In genomic region chr4:128287871-128288688, GRCh38 we compare ENCODE assay signal across 8 cellular contexts. TPM values are rescaled to one million over a fixed set of nuclear protein-coding genes. Genes with fewer than 3 reads are reported as not detected.
A peak's percentile ranks its signal among the peaks of the same experiment; 100 is the strongest.
DNase-seq lines count a peak whose midpoint lies in the region; ATAC-seq and TF ChIP-seq lines count a peak whose summit lies in the region.

No MANE protein-coding gene starts in this region.

- no peaks in the 10 kb centered on the region for H3K36me3 Mint-ChIP-seq in natural killer cell treated with Interleukin-12 subunit alpha and Interleukin-12 subunit beta and Interleukin-15 and Interleukin-18, amount 100 ng/mL, for 72 hours

- H3K4me3 ChIP-seq in H7 (ENCODE audit: insufficient read depth, low read depth, low read length) (peak overlapping the region; percentile 92), Loucy (ENCODE audit: low read length, poor library complexity, severe bottlenecking) (peak overlapping the region; percentile 96), RWPE2 (ENCODE audit: severe bottlenecking) (peak overlapping the region; percentile 48), fibroblast of pulmonary artery (replicated peaks; ENCODE audit: low read depth, low read length) (peak overlapping the region; percentile 77)

- H3K27me3 ChIP-seq in H7 (ENCODE audit: control insufficient read depth, insufficient read depth, low read length) (no peaks in the 10 kb centered on the region), Loucy (ENCODE audit: insufficient read depth, low read length, poor library complexity, severe bottlenecking) (no peaks in the 10 kb centered on the region), RWPE2 (ENCODE audit: insufficient read depth, poor library complexity, severe bottlenecking) (no peaks in the 10 kb centered on the region)

- H3K4me1 ChIP-seq in Loucy (ENCODE audit: insufficient read depth, low read length, poor library complexity, severe bottlenecking), result peaks cover 40% of the 10 kb centered on the region
- H3K4me1 ChIP-seq in RWPE2 (ENCODE audit: insufficient read depth, poor library complexity, severe bottlenecking), result peaks cover 16% of the 10 kb centered on the region

- peaks cover 50% of the 10 kb centered on the region for H3K79me2 ChIP-seq in Loucy (ENCODE audit: insufficient read depth, low read length)

- H3F3A ChIP-seq in Loucy (ENCODE audit: low read depth), result 0 out of 2 replicates have a peak, but pooled peaks cover 2% of the 10 kb centered on the region

- peak overlapping the region; percentile 90 for H3K4me2 ChIP-seq in Loucy (ENCODE audit: low read depth, low read length, poor library complexity, severe bottlenecking)

- H3K4me3 Mint-ChIP-seq in natural killer cell treated with Interleukin-12 subunit alpha and Interleukin-12 subunit beta and Interleukin-15 and Interleukin-18, amount 100 ng/mL, for 72 hours, result peak overlapping the region; percentile 91

- no peaks in the 10 kb centered on the region for H3K9me2 ChIP-seq in Loucy (replicated peaks; ENCODE audit: low read depth, low read length)

- peaks cover 33% of the 10 kb centered on the region for H4K20me1 ChIP-seq in Loucy (ENCODE audit: insufficient read depth, low read length, poor library complexity, severe bottlenecking)

- no peaks in the 10 kb centered on the region for H3K9me3 Mint-ChIP-seq in natural killer cell treated with Interleukin-12 subunit alpha and Interleukin-12 subunit beta and Interleukin-15 and Interleukin-18, amount 100 ng/mL, for 72 hours

- peak overlapping the region; percentile 100 for H3K9ac ChIP-seq in Loucy (ENCODE audit: low read depth, low read length, poor library complexity, severe bottlenecking)

- H3K4me1 Mint-ChIP-seq in natural killer cell treated with Interleukin-12 subunit alpha and Interleukin-12 subunit beta and Interleukin-15 and Interleukin-18, amount 100 ng/mL, for 72 hours (ENCODE audit: low read depth in 2 of 2), result peaks cover 29% of the 10 kb centered on the region in 2 donors

- peak; percentile 80 for ATAC-seq in RWPE2 (ENCODE audit: low read depth)
- peak; percentile 96 for ATAC-seq in natural killer cell treated with Interleukin-12 subunit alpha and Interleukin-12 subunit beta and Interleukin-15 and Interleukin-18, amount 100 ng/mL, for 72 hours

- peak overlapping the region; percentile 70 to 77 for H3K27ac Mint-ChIP-seq in natural killer cell treated with Interleukin-12 subunit alpha and Interleukin-12 subunit beta and Interleukin-15 and Interleukin-18, amount 100 ng/mL, for 72 hours

- H3K9me3 ChIP-seq in Loucy (ENCODE audit: insufficient read depth, low read depth, low read length) (no peaks in the 10 kb centered on the region), RWPE2 (ENCODE audit: severe bottlenecking) (no peaks in the 10 kb centered on the region)

- no peaks in the 10 kb centered on the region for H3K27me3 Mint-ChIP-seq in natural killer cell treated with Interleukin-12 subunit alpha and Interleukin-12 subunit beta and Interleukin-15 and Interleukin-18, amount 100 ng/mL, for 72 hours

- H2AFZ ChIP-seq in Loucy (ENCODE audit: low read length), result peak overlapping the region; percentile 82

- in situ Hi-C loops in G401 (cut with HindIII; ENCODE audit: low sequenced_read_pairs), result no loop called here

- TF ChIP-seq CTCF in Loucy (conservative IDR thresholded peaks at IDR 0.05; ENCODE audit: low read length) (no peak), RWPE2 (IDR thresholded peaks at IDR 0.05; ENCODE audit: poor library complexity, severe bottlenecking) (peak; percentile 21), fibroblast of pulmonary artery (IDR thresholded peaks at IDR 0.05; ENCODE audit: low read length, missing control alignments) (no peak)

- H3K36me3 ChIP-seq in H7 (replicated peaks; ENCODE audit: control insufficient read depth, insufficient read depth, low read length) (no peaks in the 10 kb centered on the region; the same call in 1 of the 2 replicates), Loucy (ENCODE audit: insufficient read depth, low read length) (no peaks in the 10 kb centered on the region), RWPE2 (ENCODE audit: low read depth) (peaks cover 21% of the 10 kb centered on the region; the same call in 1 of the 2 replicates)

- peak overlapping the region; percentile 75 for H3K27ac ChIP-seq in RWPE2 (ENCODE audit: poor library complexity, severe bottlenecking)

- DNase-seq in G401 (ENCODE audit: low spot score), result peak; percentile 99
- peak; percentile 98 for DNase-seq in H7
- peak; percentile 100 for DNase-seq in RWPE2 (ENCODE audit: low spot score)
- peak; percentile 99 for DNase-seq in activated effector memory CD4-positive, alpha-beta T cell treated with Interleukin-2 at 50 U/mL for 16 hours
- peak; percentile 99 for DNase-seq in fibroblast of pulmonary artery (ENCODE audit: low read depth)
- peak; percentile 100 for DNase-seq in natural killer cell treated with Interleukin-12 subunit alpha and Interleukin-12 subunit beta and Interleukin-15 and Interleukin-18, amount 100 ng/mL, for 72 hours (ENCODE audit: low spot score)
- DNase-seq in stimulated activated naive CD4-positive, alpha-beta T cell treated with Interleukin-2 at 50 U/mL for 16 hours (lab: John Stamatoyannopoulos, UW), result peak; percentile 100

RNA-seq across cellular contexts. Expression of gene PGRMC2, which starts 0.5 kb away (rescaled TPM):
- 45.0 and 58.6 TPM in 2 replicates for total RNA-seq in G401 (2014; rRNA removed; shearing (Covaris generic))
- 9.7 and 17.5 TPM in 2 replicates for total RNA-seq in H7 (2014; rRNA removed; shearing (Covaris generic))
- 10 to 100 TPM; 29.4 to 32.2 TPM for total RNA-seq in natural killer cell treated with Interleukin-12 subunit alpha and Interleukin-12 subunit beta and Interleukin-15 and Interleukin-18, amount 100 ng/mL, for 72 hours

Comparison
In these comparisons a context has a peak if more than half of its experiments do, and no peak if none do; other contexts are left out.
1. Peak in every context shown above with its lines: DNase-seq, ATAC-seq, H3K4me3 ChIP-seq and H3K27ac ChIP-seq.